In the genomic region with DNA sequence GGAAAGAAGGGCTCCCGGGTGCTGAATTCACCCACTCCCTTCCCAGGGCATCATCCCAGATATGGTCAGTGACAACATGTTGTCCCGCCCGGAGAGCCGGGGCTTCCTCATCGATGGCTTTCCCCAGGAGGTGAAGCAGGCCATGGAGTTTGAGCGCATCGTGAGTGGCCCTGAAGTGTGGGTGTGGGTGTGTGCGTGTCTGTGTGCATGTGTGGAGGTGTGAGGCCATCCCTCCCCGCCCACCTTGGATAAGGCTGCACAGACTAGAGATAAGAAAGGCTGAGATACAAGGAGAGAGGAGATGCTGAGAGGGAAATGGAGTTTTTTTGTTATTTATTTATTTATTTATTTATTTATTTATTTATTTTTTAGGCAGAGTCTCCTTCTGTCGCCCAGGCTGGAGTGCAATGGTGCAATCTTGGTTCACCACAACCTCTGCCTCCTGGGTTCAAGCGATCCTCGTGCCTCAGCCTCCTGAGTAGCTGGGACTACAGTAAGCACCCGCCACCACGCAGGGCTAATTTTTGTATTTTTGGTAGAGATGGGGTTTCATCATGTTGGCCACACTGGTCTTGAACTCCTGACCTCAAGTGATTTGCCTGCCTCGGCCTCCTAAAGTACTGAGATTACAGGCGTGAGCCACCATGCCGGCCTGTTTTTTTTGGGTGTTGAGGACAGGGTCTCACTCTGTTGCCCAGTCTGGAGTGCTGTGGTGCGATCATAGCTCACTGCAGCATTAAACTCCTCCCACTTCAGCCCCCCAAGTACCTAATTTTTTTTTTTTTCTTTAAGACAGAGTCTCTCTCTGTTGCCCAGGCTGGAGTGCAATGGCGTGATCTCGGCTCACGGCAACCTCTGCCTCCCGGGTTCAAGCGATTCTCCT, we compare ENCODE assay signal across 9 cellular contexts. TPM values are rescaled to one million over a fixed set of nuclear protein-coding genes. Genes with fewer than 3 reads are reported as not detected.
DNase-seq lines count a peak whose midpoint lies in the region; ATAC-seq, FAIRE-seq and TF ChIP-seq lines count a peak whose summit lies in the region.
"Not testable (repeated sequence)": the region's sequence is repeated elsewhere in the genome, so short reads cannot be mapped to it uniquely, and the experiment has no call there.
"Had no signal": no experiment of that assay in that cellular context is flagged by ENCODE, and none has a peak within 500 bp of the region (broad histone marks: within the 10 kb centered on the region; RNA-seq: fewer than 3 reads in every experiment).

No MANE protein-coding gene starts in this region.

- peak; percentile 9 for DNase-seq in MV-4-11 (lab: John Stamatoyannopoulos, UW)
- not testable (repeated sequence) for DNase-seq in HepG2 (ENCODE audit: low spot score); neuronal stem cell (ENCODE audit: low spot score)

- not testable (repeated sequence) for H3K27me3 ChIP-seq in HepG2 (ENCODE audit: control insufficient read depth in 1 of 2, insufficient read depth in 2 of 2, low read length in 2 of 2); neuronal stem cell (ENCODE audit: control insufficient read depth in 3 of 3, insufficient read depth in 3 of 3, low read depth in 1 of 3, low read length in 3 of 3)

- H2BK5ac ChIP-seq in neuronal stem cell (ENCODE audit: low read length), result not testable (repeated sequence)

- peak overlapping the region; percentile 37 for H2BK15ac ChIP-seq in neuronal stem cell (ENCODE audit: low read length)

- H3K9me3 ChIP-seq in HEK293 (ENCODE audit: control insufficient read depth, insufficient read depth, low read depth, low read length); HepG2 (ENCODE audit: low read length); neuronal stem cell (replicated peaks in 1 of 2; ENCODE audit: control insufficient read depth in 2 of 2, insufficient read depth in 1 of 2, low read depth in 1 of 2, low read length in 2 of 2): not testable (repeated sequence)

- H3K79me1 ChIP-seq in neuronal stem cell (ENCODE audit: low read depth, low read length), result not testable (repeated sequence)

- CTCF ChIA-PET in HEK293 (lab: Yijun Ruan, JAX); HepG2 (lab: Yijun Ruan, JAX; ENCODE audit: low intra/inter-chr PET ratio, low total read pairs): not testable (repeated sequence)

- not testable (repeated sequence) for ATAC-seq in HepG2

- peak overlapping the region; percentile 81 for H2AK5ac ChIP-seq in neuronal stem cell (ENCODE audit: low read depth, low read length)

- TF ChIP-seq EP300 in HepG2 (IDR thresholded peaks at IDR 0.05; ENCODE audit: low read depth in 2 of 2, low read length in 2 of 2); HepG2 (CRISPR knock-in tag; IDR thresholded peaks at IDR 0.05; ENCODE audit: borderline replicate concordance): not testable (repeated sequence)

- H3K27ac Mint-ChIP-seq in brain, result peak overlapping the region in 3 of 5 experiments; percentile 39 to 82 (median 62)

- not testable (repeated sequence) for H3K36me3 Mint-ChIP-seq in brain

- 61% methylated on average over 22 of the region's 23 CpGs for WGBS in HepG2 (ENCODE audit: low lambda C conversion rate)
- no CpG with 5 or more reads among the region's 23 CpGs for WGBS in neuronal stem cell (ENCODE audit: extremely low coverage in 2 of 2, insufficient read length in 2 of 2, insufficient replicate concordance in 1 of 2), 2 donors

- H3K9ac ChIP-seq in HepG2 (ENCODE audit: insufficient read depth, low read depth, low read length); neuronal stem cell (ENCODE audit: low read depth, low read length, poor library complexity): not testable (repeated sequence)

- POLR2A ChIA-PET in HEK293 (lab: Yijun Ruan, JAX), result not testable (repeated sequence)
- POLR2A ChIA-PET in HepG2 (lab: Yijun Ruan, JAX), result interaction anchor here (3.3 kb wide), 1 partner anchor 7 kb away, joined by 15 read pairs; the partner anchor contains the start of gene GTF2F1

- H2BK120ac ChIP-seq in neuronal stem cell (ENCODE audit: low read depth, low read length), result not testable (repeated sequence)

- H3K4me3 Mint-ChIP-seq in brain, result not testable (repeated sequence)

- H3K4me1 ChIP-seq in HEK293 (ENCODE audit: control insufficient read depth, insufficient read depth, low read length), result not testable (repeated sequence)
- H3K4me1 ChIP-seq in HepG2 (ENCODE audit: insufficient read depth, low read length) (peaks cover 18% of the 10 kb centered on the region), neuronal stem cell (ENCODE audit: control insufficient read depth in 2 of 2, insufficient read depth in 1 of 2, low read depth in 1 of 2, low read length in 2 of 2) (peaks cover 4 to 12% of the 10 kb centered on the region in 2 donors)

- not testable (repeated sequence) for TF ChIP-seq CTCF in HEK293 (tag by site-specific recombination; IDR thresholded peaks at IDR 0.05); brain (conservative IDR thresholded peaks at IDR 0.05); HepG2 (CRISPR knock-in tag; IDR thresholded peaks at IDR 0.05)

- H2AFZ ChIP-seq in HepG2 (ENCODE audit: low read length); neuronal stem cell (ENCODE audit: low read length): not testable (repeated sequence)

- not testable (repeated sequence) for H3K79me2 ChIP-seq in HepG2 (ENCODE audit: insufficient read depth, low read length)

- H3K4ac ChIP-seq in neuronal stem cell (ENCODE audit: low read length), result not testable (repeated sequence)

- in situ Hi-C loops in HepG2 (cut with HindIII; ENCODE audit: extremely low pct_ligation_motif_present, low pct_unique_long_range_greater_than_20kb), result not testable (repeated sequence)

- peak overlapping the region; percentile 89 for H3K23ac ChIP-seq in neuronal stem cell (ENCODE audit: low read depth, low read length, poor library complexity)

- not testable (repeated sequence) for H4K20me1 ChIP-seq in HepG2 (ENCODE audit: insufficient read depth, low read length)

- TF ChIP-seq RAD21 in HepG2 (CRISPR knock-in tag; IDR thresholded peaks at IDR 0.05), result not testable (repeated sequence)

- BruUV-seq in HepG2 (replicated peaks; lab: Mats Ljungman, UMichigan), result not testable (repeated sequence)

- H3K9me3 Mint-ChIP-seq in brain, result not testable (repeated sequence)

- not testable (repeated sequence) for H4K91ac ChIP-seq in neuronal stem cell (ENCODE audit: low read depth, low read length, poor library complexity)

- intact Hi-C loops in HepG2 (cut with micrococcal nuclease; ENCODE audit: unreplicated experiment), result not testable (repeated sequence)

- H3K14ac ChIP-seq in neuronal stem cell (ENCODE audit: low read length), result not testable (repeated sequence)

- not testable (repeated sequence) for TF ChIP-seq POLR2A in HepG2 (IDR thresholded peaks at IDR 0.05; ENCODE audit: insufficient read depth in 1 of 2, low read depth in 2 of 2, low read length in 2 of 2)

- not testable (repeated sequence) for H3K4me2 ChIP-seq in HepG2 (ENCODE audit: low read depth, low read length); neuronal stem cell (ENCODE audit: insufficient read depth, low read length, poor library complexity, severe bottlenecking)

- not testable (repeated sequence) for H3K27me3 Mint-ChIP-seq in brain

- H3K4me1 Mint-ChIP-seq in brain, result peaks cover 22% of the 10 kb centered on the region

- peak overlapping the region; percentile 71 for H3K18ac ChIP-seq in neuronal stem cell (ENCODE audit: low read length)

- not testable (repeated sequence) for H2BK12ac ChIP-seq in neuronal stem cell (ENCODE audit: low read length)

- not testable (repeated sequence) for H3K4me3 ChIP-seq in HEK293 (ENCODE audit: low read depth, low read length); HepG2 (replicated peaks in 1 of 3; ENCODE audit: insufficient read depth in 1 of 3, low read depth in 2 of 3, low read length in 3 of 3); neuronal stem cell (ENCODE audit: low read length in 2 of 2)

- FAIRE-seq in HepG2 (lab: Jason Lieb, UNC), result not testable (repeated sequence)

- not testable (repeated sequence) for H3K36me3 ChIP-seq in HEK293 (ENCODE audit: control insufficient read depth in 2 of 2, insufficient read depth in 1 of 2, low read length in 2 of 2); HepG2 (replicated peaks in 1 of 2; ENCODE audit: control insufficient read depth in 1 of 2, insufficient read depth in 2 of 2, low read length in 2 of 2); neuronal stem cell (replicated peaks in 1 of 2; ENCODE audit: control insufficient read depth in 2 of 2, insufficient read depth in 2 of 2, low read length in 2 of 2)

- not testable (repeated sequence) for H3K27ac ChIP-seq in HEK293 (ENCODE audit: extremely low read depth, low read depth, low read length); HepG2 (ENCODE audit: extremely low read length, insufficient read depth, low read length); neuronal stem cell (replicated peaks; ENCODE audit: low read length)

- H4K8ac ChIP-seq in neuronal stem cell (ENCODE audit: low read depth, low read length), result not testable (repeated sequence)

RNA-seq across cellular contexts. Expression of gene GTF2F1, which starts 7.3 kb away (rescaled TPM):
- polyA plus RNA-seq in brain (ENCODE audit: insufficient read depth, low read depth, low replicate concordance), result 128 TPM
- 30.7 and 34.1 TPM in 2 replicates for total RNA-seq in HepG2 (2016; rRNA removed; fragmentation: Illumina TruSeq; extraction: Trizol)
- 6.6 and 7.5 TPM in 2 replicates for total RNA-seq in HepG2 (2016; cell fraction: cytosol; rRNA removed; fragmentation: Illumina TruSeq; extraction: Trizol; ENCODE audit: low read depth)
- total RNA-seq in HepG2 (2016; cell fraction: insoluble cytoplasmic fraction; rRNA removed; fragmentation: Illumina TruSeq; extraction: Trizol), result 29.0 and 34.4 TPM in 2 replicates
- 16.5 and 20.0 TPM in 2 replicates for total RNA-seq in HepG2 (2016; cell fraction: membrane; rRNA removed; fragmentation: Illumina TruSeq; extraction: Trizol)
- 14.6 and 16.4 TPM in 2 replicates for total RNA-seq in HepG2 (2016; cell fraction: nucleus; rRNA removed; fragmentation: Illumina TruSeq; extraction: Trizol)
- polyA plus RNA-seq in HepG2 (2011; rRNA removed), result 26.0 and 27.8 TPM in 2 replicates
- polyA plus RNA-seq in HepG2 (2011; cell fraction: cytosol; rRNA removed), result 32.7 and 42.5 TPM in 2 replicates
- 26.0 and 28.8 TPM in 2 replicates for polyA plus RNA-seq in HepG2 (2011; cell fraction: nucleus; rRNA removed)
- 27.7 and 33.9 TPM in 2 replicates for polyA plus RNA-seq in HepG2 (2012)
- 10.1 and 10.5 TPM in 2 replicates for polyA plus RNA-seq in HepG2 (2016; cell fraction: cytosol; fragmentation: Illumina TruSeq; extraction: Trizol; ENCODE audit: low read depth)
- polyA plus RNA-seq in HepG2 (2016; cell fraction: insoluble cytoplasmic fraction; fragmentation: Illumina TruSeq; extraction: Trizol; ENCODE audit: low read depth), result 48.2 and 57.9 TPM in 2 replicates
- polyA plus RNA-seq in HepG2 (2016; cell fraction: membrane; fragmentation: Illumina TruSeq; extraction: Trizol; ENCODE audit: low read depth), result 16.8 and 18.4 TPM in 2 replicates
- polyA plus RNA-seq in HepG2 (2016; cell fraction: nucleus; fragmentation: Illumina TruSeq; extraction: Trizol; ENCODE audit: insufficient read depth, low read depth), result 54.2 and 60.4 TPM in 2 replicates
- 28.2 and 31.6 TPM in 2 replicates for polyA minus RNA-seq in HepG2 (2011; rRNA and poly(A)+ RNA removed; ENCODE audit: low replicate concordance)
- polyA minus RNA-seq in HepG2 (2011; cell fraction: cytosol; rRNA and poly(A)+ RNA removed), result 20.6 and 23.2 TPM in 2 replicates
- 11.4 and 11.5 TPM in 2 replicates for polyA minus RNA-seq in HepG2 (2011; cell fraction: nucleus; rRNA and poly(A)+ RNA removed)
- polyA plus RNA-seq in neuronal stem cell (2013, experiment 1 of 2), result 70.8 TPM
- polyA plus RNA-seq in neuronal stem cell (2013, experiment 2 of 2), result 70.1 TPM

RNA-seq across cellular contexts. Expression of gene KHSRP, which starts 24.3 kb away (rescaled TPM):
- polyA plus RNA-seq in brain (ENCODE audit: insufficient read depth, low read depth, low replicate concordance), result 471 TPM
- total RNA-seq in HepG2 (2016; rRNA removed; fragmentation: Illumina TruSeq; extraction: Trizol), result 129 and 160 TPM in 2 replicates
- 57.9 and 74.7 TPM in 2 replicates for total RNA-seq in HepG2 (2016; cell fraction: cytosol; rRNA removed; fragmentation: Illumina TruSeq; extraction: Trizol; ENCODE audit: low read depth)
- total RNA-seq in HepG2 (2016; cell fraction: insoluble cytoplasmic fraction; rRNA removed; fragmentation: Illumina TruSeq; extraction: Trizol), result 123 and 124 TPM in 2 replicates
- 201 and 221 TPM in 2 replicates for total RNA-seq in HepG2 (2016; cell fraction: membrane; rRNA removed; fragmentation: Illumina TruSeq; extraction: Trizol)
- total RNA-seq in HepG2 (2016; cell fraction: nucleus; rRNA removed; fragmentation: Illumina TruSeq; extraction: Trizol), result 105 and 107 TPM in 2 replicates
- 72.1 and 80.8 TPM in 2 replicates for polyA plus RNA-seq in HepG2 (2011; rRNA removed)
- 55.4 and 77.5 TPM in 2 replicates for polyA plus RNA-seq in HepG2 (2011; cell fraction: cytosol; rRNA removed)
- 103 and 136 TPM in 2 replicates for polyA plus RNA-seq in HepG2 (2011; cell fraction: nucleus; rRNA removed)
- polyA plus RNA-seq in HepG2 (2012), result 156 and 166 TPM in 2 replicates
- polyA plus RNA-seq in HepG2 (2016; cell fraction: cytosol; fragmentation: Illumina TruSeq; extraction: Trizol; ENCODE audit: low read depth), result 108 and 124 TPM in 2 replicates
- 207 and 297 TPM in 2 replicates for polyA plus RNA-seq in HepG2 (2016; cell fraction: insoluble cytoplasmic fraction; fragmentation: Illumina TruSeq; extraction: Trizol; ENCODE audit: low read depth)
- polyA plus RNA-seq in HepG2 (2016; cell fraction: membrane; fragmentation: Illumina TruSeq; extraction: Trizol; ENCODE audit: low read depth), result 260 and 325 TPM in 2 replicates
- polyA plus RNA-seq in HepG2 (2016; cell fraction: nucleus; fragmentation: Illumina TruSeq; extraction: Trizol; ENCODE audit: insufficient read depth, low read depth), result 255 and 261 TPM in 2 replicates
- polyA minus RNA-seq in HepG2 (2011; rRNA and poly(A)+ RNA removed; ENCODE audit: low replicate concordance), result 81.4 and 82.6 TPM in 2 replicates
- 96.5 and 100 TPM in 2 replicates for polyA minus RNA-seq in HepG2 (2011; cell fraction: cytosol; rRNA and poly(A)+ RNA removed)
- polyA minus RNA-seq in HepG2 (2011; cell fraction: nucleus; rRNA and poly(A)+ RNA removed), result 78.9 and 81.1 TPM in 2 replicates
- polyA plus RNA-seq in neuronal stem cell (2013, experiment 1 of 2), result 303 TPM
- polyA plus RNA-seq in neuronal stem cell (2013, experiment 2 of 2), result 310 TPM

RNA-seq across cellular contexts. Expression of gene PSPN, which starts 24.6 kb away (rescaled TPM):
- polyA plus RNA-seq in brain (ENCODE audit: insufficient read depth, low read depth, low replicate concordance) (5.9 TPM), HepG2 (2011; rRNA removed) (0.69 and 0.98 TPM in 2 replicates)
- 0.95 and 1.1 TPM in 2 replicates for total RNA-seq in HepG2 (2016; rRNA removed; fragmentation: Illumina TruSeq; extraction: Trizol)
- 0.18 and 0.20 TPM in 2 replicates for total RNA-seq in HepG2 (2016; cell fraction: cytosol; rRNA removed; fragmentation: Illumina TruSeq; extraction: Trizol; ENCODE audit: low read depth)
- 1.1 TPM in 2 replicates for total RNA-seq in HepG2 (2016; cell fraction: insoluble cytoplasmic fraction; rRNA removed; fragmentation: Illumina TruSeq; extraction: Trizol)
- 0.48 and 0.65 TPM in 2 replicates for total RNA-seq in HepG2 (2016; cell fraction: membrane; rRNA removed; fragmentation: Illumina TruSeq; extraction: Trizol)
- total RNA-seq in HepG2 (2016; cell fraction: nucleus; rRNA removed; fragmentation: Illumina TruSeq; extraction: Trizol), result 0.72 and 0.84 TPM in 2 replicates
- polyA plus RNA-seq in HepG2 (2011; cell fraction: cytosol; rRNA removed), result 0.68 and 0.69 TPM in 2 replicates
- 2.0 and 2.1 TPM in 2 replicates for polyA plus RNA-seq in HepG2 (2011; cell fraction: nucleus; rRNA removed)
- polyA plus RNA-seq in HepG2 (2012), result 0.44 and 0.88 TPM in 2 replicates
- 0.12 TPM in 2 replicates for polyA plus RNA-seq in HepG2 (2016; cell fraction: cytosol; fragmentation: Illumina TruSeq; extraction: Trizol; ENCODE audit: low read depth)
- 1.1 and 1.8 TPM in 2 replicates for polyA plus RNA-seq in HepG2 (2016; cell fraction: insoluble cytoplasmic fraction; fragmentation: Illumina TruSeq; extraction: Trizol; ENCODE audit: low read depth)
- 0.45 TPM in 2 replicates for polyA plus RNA-seq in HepG2 (2016; cell fraction: membrane; fragmentation: Illumina TruSeq; extraction: Trizol; ENCODE audit: low read depth)
- 2.0 TPM in 2 replicates for polyA plus RNA-seq in HepG2 (2016; cell fraction: nucleus; fragmentation: Illumina TruSeq; extraction: Trizol; ENCODE audit: insufficient read depth, low read depth)
- polyA minus RNA-seq in HepG2 (2011; rRNA and poly(A)+ RNA removed; ENCODE audit: low replicate concordance), result 2.0 and 2.9 TPM in 2 replicates
- polyA minus RNA-seq in HepG2 (2011; cell fraction: cytosol; rRNA and poly(A)+ RNA removed), result 1.3 and 1.8 TPM in 2 replicates
- 1.2 and 1.3 TPM in 2 replicates for polyA minus RNA-seq in HepG2 (2011; cell fraction: nucleus; rRNA and poly(A)+ RNA removed)
- 1.7 TPM for polyA plus RNA-seq in neuronal stem cell (2013, experiment 1 of 2)
- polyA plus RNA-seq in neuronal stem cell (2013, experiment 2 of 2), result 1.6 TPM

RNA-seq across cellular contexts. Expression of gene ALKBH7, which starts 27.7 kb away (rescaled TPM):
- polyA plus RNA-seq in brain (ENCODE audit: insufficient read depth, low read depth, low replicate concordance) (142 TPM), HepG2 (2011; rRNA removed) (29.6 and 36.8 TPM in 2 replicates)
- total RNA-seq in HepG2 (2016; rRNA removed; fragmentation: Illumina TruSeq; extraction: Trizol), result 45.9 and 48.3 TPM in 2 replicates
- 30.9 and 31.3 TPM in 2 replicates for total RNA-seq in HepG2 (2016; cell fraction: cytosol; rRNA removed; fragmentation: Illumina TruSeq; extraction: Trizol; ENCODE audit: low read depth)
- total RNA-seq in HepG2 (2016; cell fraction: insoluble cytoplasmic fraction; rRNA removed; fragmentation: Illumina TruSeq; extraction: Trizol), result 51.6 and 55.7 TPM in 2 replicates
- 41.9 and 45.4 TPM in 2 replicates for total RNA-seq in HepG2 (2016; cell fraction: membrane; rRNA removed; fragmentation: Illumina TruSeq; extraction: Trizol)
- 18.3 and 18.4 TPM in 2 replicates for total RNA-seq in HepG2 (2016; cell fraction: nucleus; rRNA removed; fragmentation: Illumina TruSeq; extraction: Trizol)
- polyA plus RNA-seq in HepG2 (2011; cell fraction: cytosol; rRNA removed), result 29.3 and 56.9 TPM in 2 replicates
- 20.4 and 21.6 TPM in 2 replicates for polyA plus RNA-seq in HepG2 (2011; cell fraction: nucleus; rRNA removed)
- 21.7 and 27.2 TPM in 2 replicates for polyA plus RNA-seq in HepG2 (2012)
- polyA plus RNA-seq in HepG2 (2016; cell fraction: cytosol; fragmentation: Illumina TruSeq; extraction: Trizol; ENCODE audit: low read depth), result 24.1 and 27.0 TPM in 2 replicates
- 36.2 and 37.8 TPM in 2 replicates for polyA plus RNA-seq in HepG2 (2016; cell fraction: insoluble cytoplasmic fraction; fragmentation: Illumina TruSeq; extraction: Trizol; ENCODE audit: low read depth)
- polyA plus RNA-seq in HepG2 (2016; cell fraction: membrane; fragmentation: Illumina TruSeq; extraction: Trizol; ENCODE audit: low read depth), result 30.0 and 31.3 TPM in 2 replicates
- polyA plus RNA-seq in HepG2 (2016; cell fraction: nucleus; fragmentation: Illumina TruSeq; extraction: Trizol; ENCODE audit: insufficient read depth, low read depth), result 23.5 and 29.2 TPM in 2 replicates
- 6.0 and 18.9 TPM in 2 replicates for polyA minus RNA-seq in HepG2 (2011; rRNA and poly(A)+ RNA removed; ENCODE audit: low replicate concordance)
- 11.2 and 13.7 TPM in 2 replicates for polyA minus RNA-seq in HepG2 (2011; cell fraction: cytosol; rRNA and poly(A)+ RNA removed)
- polyA minus RNA-seq in HepG2 (2011; cell fraction: nucleus; rRNA and poly(A)+ RNA removed), result 3.2 and 4.4 TPM in 2 replicates
- 79.0 TPM for polyA plus RNA-seq in neuronal stem cell (2013, experiment 1 of 2)
- polyA plus RNA-seq in neuronal stem cell (2013, experiment 2 of 2), result 74.8 TPM

RNA-seq across cellular contexts. Expression of gene SLC25A41, which starts 33.3 kb away (rescaled TPM):
- polyA plus RNA-seq in brain (ENCODE audit: insufficient read depth, low read depth, low replicate concordance), result 1.1 TPM
- 0.32 and 0.33 TPM in 2 replicates for total RNA-seq in HepG2 (2016; rRNA removed; fragmentation: Illumina TruSeq; extraction: Trizol)
- total RNA-seq in HepG2 (2016; cell fraction: cytosol; rRNA removed; fragmentation: Illumina TruSeq; extraction: Trizol; ENCODE audit: low read depth), result 0.26 TPM in 1 of 2 replicates, not detected in the other
- total RNA-seq in HepG2 (2016; cell fraction: insoluble cytoplasmic fraction; rRNA removed; fragmentation: Illumina TruSeq; extraction: Trizol), result 0.15 and 0.54 TPM in 2 replicates
- 0.41 and 0.53 TPM in 2 replicates for total RNA-seq in HepG2 (2016; cell fraction: membrane; rRNA removed; fragmentation: Illumina TruSeq; extraction: Trizol)
- total RNA-seq in HepG2 (2016; cell fraction: nucleus; rRNA removed; fragmentation: Illumina TruSeq; extraction: Trizol), result 0.25 and 0.28 TPM in 2 replicates
- 0.95 and 1.9 TPM in 2 replicates for polyA plus RNA-seq in HepG2 (2011; rRNA removed)
- 0.63 and 1.1 TPM in 2 replicates for polyA plus RNA-seq in HepG2 (2011; cell fraction: cytosol; rRNA removed)
- polyA plus RNA-seq in HepG2 (2011; cell fraction: nucleus; rRNA removed), result 3.3 and 4.1 TPM in 2 replicates
- polyA plus RNA-seq in HepG2 (2012), result 0.79 and 0.82 TPM in 2 replicates
- polyA plus RNA-seq in HepG2 (2016; cell fraction: cytosol; fragmentation: Illumina TruSeq; extraction: Trizol; ENCODE audit: low read depth), result 0.26 and 0.27 TPM in 2 replicates
- polyA plus RNA-seq in HepG2 (2016; cell fraction: insoluble cytoplasmic fraction; fragmentation: Illumina TruSeq; extraction: Trizol; ENCODE audit: low read depth), result 0.45 TPM in 1 of 2 replicates, not detected in the other
- 0.49 and 0.52 TPM in 2 replicates for polyA plus RNA-seq in HepG2 (2016; cell fraction: membrane; fragmentation: Illumina TruSeq; extraction: Trizol; ENCODE audit: low read depth)
- polyA plus RNA-seq in HepG2 (2016; cell fraction: nucleus; fragmentation: Illumina TruSeq; extraction: Trizol; ENCODE audit: insufficient read depth, low read depth), result 1.6 and 2.6 TPM in 2 replicates
- polyA minus RNA-seq in HepG2 (2011; rRNA and poly(A)+ RNA removed; ENCODE audit: low replicate concordance), result 0.30 and 0.98 TPM in 2 replicates
- polyA minus RNA-seq in HepG2 (2011; cell fraction: cytosol; rRNA and poly(A)+ RNA removed), result 0.40 TPM in 1 of 2 replicates, not detected in the other
- 0.37 TPM in 1 of 2 replicates, not detected in the other for polyA minus RNA-seq in HepG2 (2011; cell fraction: nucleus; rRNA and poly(A)+ RNA removed)
- polyA plus RNA-seq in neuronal stem cell (2013, experiment 1 of 2), result 0.42 TPM
- 0.47 TPM for polyA plus RNA-seq in neuronal stem cell (2013, experiment 2 of 2)
- total RNA-seq: CD8-positive, alpha-beta T cell; GM23248; H1 had no signal
- polyA plus RNA-seq: AG04450, GM23248 had no signal
